In the genomic region with DNA sequence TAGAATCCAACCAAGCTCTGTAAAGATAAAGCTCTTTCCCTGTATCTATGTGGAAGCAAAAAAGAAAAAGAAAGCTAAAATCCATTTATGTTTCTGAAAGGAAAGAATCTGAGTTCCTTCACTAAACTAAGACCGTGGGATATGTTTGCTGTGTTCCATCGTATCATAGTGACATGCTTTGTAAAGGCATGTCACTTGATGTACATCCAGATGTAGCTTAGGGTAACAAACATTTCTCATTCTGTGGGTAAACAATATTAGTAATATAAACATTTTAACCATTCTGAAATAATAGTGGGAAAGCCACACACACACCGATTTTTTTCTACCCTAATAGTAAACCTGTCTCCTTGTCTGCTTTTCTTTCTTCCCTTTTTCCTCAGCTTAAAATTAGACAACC, we compare ENCODE assay signal across 22 cellular contexts.
DNase-seq lines count a peak whose midpoint lies in the region; ATAC-seq lines count a peak whose summit lies in the region.
"Had no signal": no experiment of that assay in that cellular context is flagged by ENCODE, and none has a peak within 500 bp of the region (broad histone marks: within the 10 kb centered on the region; RNA-seq: fewer than 3 reads in every experiment).

No MANE protein-coding gene starts in this region.

- no peaks in the 10 kb centered on the region for H3K27me3 ChIP-seq in mucosa of stomach (ENCODE audit: control insufficient read depth, insufficient read depth, low read length)
- H3K27me3 ChIP-seq: brain microvascular endothelial cell, colonic mucosa, heart left ventricle had no signal

- no peaks in the 10 kb centered on the region for H3K4me1 ChIP-seq in mucosa of stomach (ENCODE audit: control insufficient read depth, insufficient read depth, low read length)
- no peaks in the 10 kb centered on the region for H3K4me1 ChIP-seq in urinary bladder (ENCODE audit: insufficient read depth)
- H3K4me1 ChIP-seq: colonic mucosa had no signal

- H3K9me3 Mint-ChIP-seq in activated naive CD8-positive, alpha-beta T cell treated with anti-CD3 and anti-CD28 coated beads, Interleukin-2, amount 50 U/mL, for 24 hours = no peaks in the 10 kb centered on the region
- no peaks in the 10 kb centered on the region for H3K9me3 Mint-ChIP-seq in activated naive CD8-positive, alpha-beta T cell treated with anti-CD3 and anti-CD28 coated beads for 36 hours
- H3K9me3 Mint-ChIP-seq in activated CD8-positive, alpha-beta T cell treated with anti-CD3 and anti-CD28 coated beads, Interleukin-2, amount 10 ng/mL, durations not matched to agents 7 days and 5 days (ENCODE audit: insufficient read depth) = no peaks in the 10 kb centered on the region
- H3K9me3 Mint-ChIP-seq: CD4-positive, alpha-beta T cell; T-helper 1 cell treated with Interleukin-12 subunit alpha and Interleukin-12 subunit beta and Interleukin-4 antibody, amounts not matched to agents 30 μg/mL and 1 μg/mL, for 36 hours had no signal

- DNase-seq in activated naive CD8-positive, alpha-beta T cell treated with anti-CD3 and anti-CD28 coated beads, Interleukin-2, amount 50 U/mL, for 24 hours = no peak
- DNase-seq in activated naive CD8-positive, alpha-beta T cell treated with anti-CD3 and anti-CD28 coated beads for 36 hours = no peak
- DNase-seq in activated CD8-positive, alpha-beta T cell treated with anti-CD3 and anti-CD28 coated beads, Interleukin-2, amount 10 ng/mL, durations not matched to agents 7 days and 5 days = peak; percentile 9
- no peak for DNase-seq in KBM-7
- DNase-seq: activated CD4-positive, alpha-beta T cell treated with anti-CD3 and anti-CD28 coated beads, Interleukin-2, amount 50 U/mL, for 48 hours; brain microvascular endothelial cell; CD4-positive, alpha-beta T cell; colonic mucosa; DMS53; heart left ventricle; Kasumi-1; NCI-H1092 treated with DMSO at 0.1 percent for 48 hours; NCI-H2029; PC-3; right cardiac atrium; WERI-Rb-1 had no signal

- peak overlapping the region; percentile 77 for H3K27ac ChIP-seq in urinary bladder (ENCODE audit: low read depth)
- H3K27ac ChIP-seq: brain microvascular endothelial cell, colonic mucosa, WERI-Rb-1 had no signal

- in situ Hi-C loops in KBM-7 (cut with MboI; ENCODE audit: low pct_unique_long_range_greater_than_20kb, low sequenced_read_pairs) = no loop called here

- H3K4me1 Mint-ChIP-seq in activated naive CD8-positive, alpha-beta T cell treated with anti-CD3 and anti-CD28 coated beads, Interleukin-2, amount 50 U/mL, for 24 hours = peaks cover 23% of the 10 kb centered on the region
- H3K4me1 Mint-ChIP-seq in activated naive CD8-positive, alpha-beta T cell treated with anti-CD3 and anti-CD28 coated beads for 36 hours = peaks cover 13% of the 10 kb centered on the region
- peaks cover 26% of the 10 kb centered on the region for H3K4me1 Mint-ChIP-seq in activated CD8-positive, alpha-beta T cell treated with anti-CD3 and anti-CD28 coated beads, Interleukin-2, amount 10 ng/mL, durations not matched to agents 7 days and 5 days (ENCODE audit: low read depth)

- WGBS in urinary bladder = 53% methylated on average over 3 of the region's 3 CpGs

- H3K4me3 ChIP-seq in mucosa of stomach (ENCODE audit: low read length) (no peak overlapping the region), urinary bladder (ENCODE audit: low read depth, low read length) (no peak overlapping the region)
- H3K4me3 ChIP-seq: colonic mucosa, heart left ventricle had no signal

- POLR2A ChIA-PET in activated CD8-positive, alpha-beta T cell treated with anti-CD3 and anti-CD28 coated beads, Interleukin-2, amount 10 ng/mL, durations not matched to agents 7 days and 5 days (lab: Charles Lee) = interaction anchor here (0.5 kb wide), 1 partner anchor 52 kb away, joined by 3 read pairs; no protein-coding TSS in a partner anchor

- no peaks in the 10 kb centered on the region for H3K9me3 ChIP-seq in mucosa of stomach (ENCODE audit: control insufficient read depth, low read length)
- H3K9me3 ChIP-seq: colonic mucosa, heart left ventricle had no signal

- peaks cover 36% of the 10 kb centered on the region for H3K36me3 Mint-ChIP-seq in activated naive CD8-positive, alpha-beta T cell treated with anti-CD3 and anti-CD28 coated beads, Interleukin-2, amount 50 U/mL, for 24 hours (ENCODE audit: low read depth)
- H3K36me3 Mint-ChIP-seq in activated naive CD8-positive, alpha-beta T cell treated with anti-CD3 and anti-CD28 coated beads for 36 hours = peaks cover 33% of the 10 kb centered on the region
- peaks cover 36% of the 10 kb centered on the region for H3K36me3 Mint-ChIP-seq in activated CD8-positive, alpha-beta T cell treated with anti-CD3 and anti-CD28 coated beads, Interleukin-2, amount 10 ng/mL, durations not matched to agents 7 days and 5 days (ENCODE audit: low read depth)

- peak overlapping the region; percentile 16 for H3K9ac ChIP-seq in mucosa of stomach (ENCODE audit: low read length)

- H3K36me3 ChIP-seq in mucosa of stomach (ENCODE audit: control insufficient read depth, insufficient read depth, low read length) = no peaks in the 10 kb centered on the region
- no peaks in the 10 kb centered on the region for H3K36me3 ChIP-seq in urinary bladder (ENCODE audit: insufficient read depth)
- H3K36me3 ChIP-seq: colonic mucosa had no signal

- CTCF ChIA-PET in activated CD8-positive, alpha-beta T cell treated with anti-CD3 and anti-CD28 coated beads, Interleukin-2, amount 10 ng/mL, durations not matched to agents 7 days and 5 days (lab: Charles Lee) = interaction anchor here (1.0 kb wide), 1 partner anchor 11 kb away, joined by 4 read pairs; no protein-coding TSS in a partner anchor

- ATAC-seq in activated naive CD8-positive, alpha-beta T cell treated with anti-CD3 and anti-CD28 coated beads, Interleukin-2, amount 50 U/mL, for 24 hours = no peak
- no peak for ATAC-seq in activated CD8-positive, alpha-beta T cell treated with anti-CD3 and anti-CD28 coated beads, Interleukin-2, amount 10 ng/mL, durations not matched to agents 7 days and 5 days
- ATAC-seq in HG02798 (IDR thresholded peaks at IDR 0.05; ENCODE audit: poor library complexity, unreplicated experiment) (no peak), HG02885 (IDR thresholded peaks at IDR 0.05; ENCODE audit: poor library complexity, unreplicated experiment) (no peak)
- ATAC-seq: heart left ventricle, left lobe of liver, PC-3, right cardiac atrium had no signal

- no peaks in the 10 kb centered on the region for H3K27me3 Mint-ChIP-seq in activated naive CD8-positive, alpha-beta T cell treated with anti-CD3 and anti-CD28 coated beads, Interleukin-2, amount 50 U/mL, for 24 hours
- H3K27me3 Mint-ChIP-seq in activated naive CD8-positive, alpha-beta T cell treated with anti-CD3 and anti-CD28 coated beads for 36 hours = no peaks in the 10 kb centered on the region
- no peaks in the 10 kb centered on the region for H3K27me3 Mint-ChIP-seq in activated CD8-positive, alpha-beta T cell treated with anti-CD3 and anti-CD28 coated beads, Interleukin-2, amount 10 ng/mL, durations not matched to agents 7 days and 5 days (ENCODE audit: low read depth)
- H3K27me3 Mint-ChIP-seq: CD4-positive, alpha-beta T cell had no signal

- no peak overlapping the region for H3K4me3 Mint-ChIP-seq in activated naive CD8-positive, alpha-beta T cell treated with anti-CD3 and anti-CD28 coated beads, Interleukin-2, amount 50 U/mL, for 24 hours
- H3K4me3 Mint-ChIP-seq in activated naive CD8-positive, alpha-beta T cell treated with anti-CD3 and anti-CD28 coated beads for 36 hours = no peak overlapping the region
- no peak overlapping the region for H3K4me3 Mint-ChIP-seq in activated CD8-positive, alpha-beta T cell treated with anti-CD3 and anti-CD28 coated beads, Interleukin-2, amount 10 ng/mL, durations not matched to agents 7 days and 5 days
- H3K4me3 Mint-ChIP-seq: CD4-positive, alpha-beta T cell; T-helper 1 cell treated with Interleukin-12 subunit alpha and Interleukin-12 subunit beta and Interleukin-4 antibody, amounts not matched to agents 30 μg/mL and 1 μg/mL, for 36 hours had no signal

- H3K27ac Mint-ChIP-seq in activated naive CD8-positive, alpha-beta T cell treated with anti-CD3 and anti-CD28 coated beads, Interleukin-2, amount 50 U/mL, for 24 hours = peak overlapping the region; percentile 19
- H3K27ac Mint-ChIP-seq in activated naive CD8-positive, alpha-beta T cell treated with anti-CD3 and anti-CD28 coated beads for 36 hours = no peak overlapping the region
- no peak overlapping the region for H3K27ac Mint-ChIP-seq in activated CD8-positive, alpha-beta T cell treated with anti-CD3 and anti-CD28 coated beads, Interleukin-2, amount 10 ng/mL, durations not matched to agents 7 days and 5 days
- H3K27ac Mint-ChIP-seq: CD4-positive, alpha-beta T cell; T-helper 1 cell treated with Interleukin-12 subunit alpha and Interleukin-12 subunit beta and Interleukin-4 antibody, amounts not matched to agents 30 μg/mL and 1 μg/mL, for 36 hours had no signal
